Comparison of ENCODE assay signal across 12 cellular contexts in the genomic region with DNA sequence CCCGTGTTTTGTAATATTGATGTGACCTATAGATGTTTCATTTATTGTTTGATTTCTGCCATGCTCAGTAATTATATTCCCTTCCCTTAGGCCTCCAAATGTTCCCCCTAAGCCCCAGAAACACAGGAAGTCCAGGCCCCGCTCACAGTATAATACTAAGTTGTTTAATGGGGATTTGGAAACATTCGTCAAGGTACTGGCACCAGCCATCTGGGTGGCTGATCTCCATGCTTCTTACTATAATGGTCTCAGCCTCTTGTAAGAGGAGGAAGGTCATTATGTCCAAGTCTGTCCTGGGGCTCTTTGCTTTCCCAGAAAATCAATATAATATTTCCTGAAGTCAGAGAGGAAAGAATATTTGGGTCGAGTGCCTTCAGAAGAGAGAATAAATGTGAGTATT.
"Had no signal": no experiment of that assay in that cellular context is flagged by ENCODE, and none has a peak within 500 bp of the region (broad histone marks: within the 10 kb centered on the region; RNA-seq: fewer than 3 reads in every experiment).

No MANE protein-coding gene starts in this region.

- H3K4me1 Mint-ChIP-seq: activated CD8-positive, alpha-beta memory T cell treated with anti-CD3 and anti-CD28 coated beads, Interleukin-2, amount 10 ng/mL, durations not matched to agents 7 days and 5 days had no signal

- H3K36me3 ChIP-seq: lower lobe of right lung, thoracic aorta had no signal

- H3K27me3 Mint-ChIP-seq: activated CD4-positive, alpha-beta memory T cell treated with anti-CD3 and anti-CD28 coated beads, Interleukin-2, amount 10 ng/mL, durations not matched to agents 7 days and 5 days had no signal

- DNase-seq: activated CD4-positive, alpha-beta memory T cell treated with anti-CD3 and anti-CD28 coated beads, Interleukin-2, amount 10 ng/mL, durations not matched to agents 7 days and 5 days; activated CD4-positive, alpha-beta T cell treated with anti-CD3 and anti-CD28 coated beads for 48 hours; activated CD4-positive, CD25-positive, alpha-beta regulatory T cell; activated CD8-positive, alpha-beta memory T cell treated with anti-CD3 and anti-CD28 coated beads, Interleukin-2, amount 10 ng/mL, durations not matched to agents 7 days and 5 days; foreskin keratinocyte; hypothalamus; islet precursor cell; lower lobe of right lung; stimulated activated naive B cell treated with anti-CD40 and anti-IgM and Interleukin-4, amounts not matched to agents 10 μg/mL and 1 μg/mL and 100 μg/mL, for 72 hours had no signal

- H3K27ac Mint-ChIP-seq: activated CD4-positive, alpha-beta memory T cell treated with anti-CD3 and anti-CD28 coated beads, Interleukin-2, amount 10 ng/mL, durations not matched to agents 7 days and 5 days; activated CD8-positive, alpha-beta memory T cell treated with anti-CD3 and anti-CD28 coated beads, Interleukin-2, amount 10 ng/mL, durations not matched to agents 7 days and 5 days; activated naive CD8-positive, alpha-beta T cell; natural killer cell treated with Interleukin-12 subunit alpha and Interleukin-12 subunit beta and Interleukin-15 and Interleukin-18, amount 100 ng/mL, for 72 hours; stimulated activated naive B cell treated with anti-CD40 and anti-IgM and Interleukin-4, amounts not matched to agents 10 μg/mL and 1 μg/mL and 100 μg/mL, for 72 hours had no signal

- H3K4me3 Mint-ChIP-seq: activated CD4-positive, alpha-beta memory T cell treated with anti-CD3 and anti-CD28 coated beads, Interleukin-2, amount 10 ng/mL, durations not matched to agents 7 days and 5 days; activated CD8-positive, alpha-beta memory T cell treated with anti-CD3 and anti-CD28 coated beads, Interleukin-2, amount 10 ng/mL, durations not matched to agents 7 days and 5 days; activated naive CD8-positive, alpha-beta T cell; natural killer cell treated with Interleukin-12 subunit alpha and Interleukin-12 subunit beta and Interleukin-15 and Interleukin-18, amount 100 ng/mL, for 72 hours; stimulated activated naive B cell treated with anti-CD40 and anti-IgM and Interleukin-4, amounts not matched to agents 10 μg/mL and 1 μg/mL and 100 μg/mL, for 72 hours had no signal

- H3K4me3 ChIP-seq: lower lobe of right lung, thoracic aorta had no signal

- H3K9me3 ChIP-seq: lower lobe of right lung, thoracic aorta had no signal

- H3K9me3 Mint-ChIP-seq: activated CD4-positive, alpha-beta memory T cell treated with anti-CD3 and anti-CD28 coated beads, Interleukin-2, amount 10 ng/mL, durations not matched to agents 7 days and 5 days; natural killer cell treated with Interleukin-12 subunit alpha and Interleukin-12 subunit beta and Interleukin-15 and Interleukin-18, amount 100 ng/mL, for 72 hours; stimulated activated naive B cell treated with anti-CD40 and anti-IgM and Interleukin-4, amounts not matched to agents 10 μg/mL and 1 μg/mL and 100 μg/mL, for 72 hours had no signal

- H3K36me3 Mint-ChIP-seq: activated CD8-positive, alpha-beta memory T cell treated with anti-CD3 and anti-CD28 coated beads, Interleukin-2, amount 10 ng/mL, durations not matched to agents 7 days and 5 days; activated naive CD8-positive, alpha-beta T cell; natural killer cell treated with Interleukin-12 subunit alpha and Interleukin-12 subunit beta and Interleukin-15 and Interleukin-18, amount 100 ng/mL, for 72 hours; stimulated activated naive B cell treated with anti-CD40 and anti-IgM and Interleukin-4, amounts not matched to agents 10 μg/mL and 1 μg/mL and 100 μg/mL, for 72 hours had no signal

- H3K27ac ChIP-seq: foreskin keratinocyte, lower lobe of right lung, thoracic aorta had no signal

- H3K27me3 ChIP-seq: foreskin keratinocyte had no signal
